Comparison of ENCODE assay signal across 15 cellular contexts in genomic region chr14:92959189-92959531, GRCh38. TPM values are rescaled to one million over a fixed set of nuclear protein-coding genes. Genes with fewer than 3 reads are reported as not detected.
DNase-seq lines count a peak whose midpoint lies in the region; ATAC-seq, FAIRE-seq and TF ChIP-seq lines count a peak whose summit lies in the region.
"Had no signal": no experiment of that assay in that cellular context is flagged by ENCODE, and none has a peak within 500 bp of the region (broad histone marks: within the 10 kb centered on the region; RNA-seq: fewer than 3 reads in every experiment).

No MANE protein-coding gene starts in this region.

- H3K36me3 ChIP-seq in upper lobe of right lung, result peaks cover 42% of the 10 kb centered on the region

- no peaks in the 10 kb centered on the region for H3K9me3 ChIP-seq in upper lobe of right lung

- H3K27me3 Mint-ChIP-seq in MCF 10A (ENCODE audit: insufficient read depth, unreplicated experiment), result no peaks in the 10 kb centered on the region
- H3K27me3 Mint-ChIP-seq: activated B cell treated with CpG ODN at 0.5 μM for 24 hours; activated T-cell treated with anti-CD3 and anti-CD28 coated beads, Interleukin-2, amount 50 U/mL, for 24 hours; stimulated activated naive B cell treated with anti-CD40 and anti-IgM and Interleukin-4, amounts not matched to agents 10 μg/mL and 1 μg/mL and 100 μg/mL, for 72 hours had no signal

- no peak overlapping the region for H3K27ac ChIP-seq in upper lobe of right lung
- H3K27ac ChIP-seq: SK-N-MC had no signal

- H3K36me3 Mint-ChIP-seq in MCF 10A (ENCODE audit: insufficient read depth, unreplicated experiment), result peaks cover 26% of the 10 kb centered on the region

- POLR2A ChIA-PET in MCF 10A (lab: Yijun Ruan, JAX), result no interaction called here

- no peaks in the 10 kb centered on the region for H3K27me3 ChIP-seq in upper lobe of right lung

- H3K27ac Mint-ChIP-seq in MCF 10A (ENCODE audit: low read depth, unreplicated experiment), result no peak overlapping the region
- H3K27ac Mint-ChIP-seq: activated B cell treated with CpG ODN at 0.5 μM for 24 hours; activated T-cell treated with anti-CD3 and anti-CD28 coated beads, Interleukin-2, amount 50 U/mL, for 24 hours; stimulated activated naive B cell treated with anti-CD40 and anti-IgM and Interleukin-4, amounts not matched to agents 10 μg/mL and 1 μg/mL and 100 μg/mL, for 72 hours had no signal

- CTCF ChIA-PET in MCF 10A (lab: Yijun Ruan, JAX), result interaction anchor here (0.6 to 1.0 kb wide), 4 partner anchors 11 to 245 kb away, joined by 3 to 4 read pairs (median 3); no protein-coding TSS in a partner anchor

- TF ChIP-seq CTCF in D721Med (IDR thresholded peaks at IDR 0.05; ENCODE audit: insufficient read depth, missing control alignments), result no peak
- no peak for TF ChIP-seq CTCF in upper lobe of right lung (IDR thresholded peaks at IDR 0.05)
- no peak for TF ChIP-seq CTCF in MCF 10A (IDR thresholded peaks at IDR 0.05; ENCODE audit: unreplicated experiment)

- ATAC-seq in upper lobe of right lung, result no peak
- ATAC-seq: stimulated activated naive B cell treated with anti-CD40 and anti-IgM and Interleukin-4, amounts not matched to agents 10 μg/mL and 1 μg/mL and 100 μg/mL, for 72 hours had no signal

- DNase-seq in D721Med (ENCODE audit: insufficient read length, low spot score), result peak; percentile 100
- peak; percentile 88 for DNase-seq in NCI-H2171 treated with DMSO at 0.1 percent for 48 hours (lab: John Stamatoyannopoulos, UW)
- peak; percentile 67 to 74 for DNase-seq in frontal cortex (ENCODE audit: low spot score in 2 of 2)
- peak in 50 of 56 donors; percentile 36 to 92 (median 76) for DNase-seq in nucleus accumbens (lab: John Stamatoyannopoulos, UW)
- DNase-seq in NK-92 treated with Interleukin-12 subunit alpha and Interleukin-12 subunit beta, amount 100 ng/mL, for 24 hours (lab: John Stamatoyannopoulos, UW), result no peak
- DNase-seq in upper lobe of right lung, result no peak
- DNase-seq in amniotic stem cell (lab: John Stamatoyannopoulos, UW), result no peak
- no peak for DNase-seq in MCF 10A (ENCODE audit: unreplicated experiment)
- DNase-seq: activated B cell treated with CpG ODN at 0.5 μM for 24 hours; activated T-cell treated with anti-CD3 and anti-CD28 coated beads, Interleukin-2, amount 50 U/mL, for 24 hours; effector memory CD4-positive, alpha-beta T cell; HCEC 1CT; stimulated activated naive B cell treated with anti-CD40 and anti-IgM and Interleukin-4, amounts not matched to agents 10 μg/mL and 1 μg/mL and 100 μg/mL, for 72 hours had no signal

- H3K4me3 Mint-ChIP-seq in MCF 10A (ENCODE audit: unreplicated experiment), result no peak overlapping the region
- H3K4me3 Mint-ChIP-seq: activated B cell treated with CpG ODN at 0.5 μM for 24 hours; activated T-cell treated with anti-CD3 and anti-CD28 coated beads, Interleukin-2, amount 50 U/mL, for 24 hours; stimulated activated naive B cell treated with anti-CD40 and anti-IgM and Interleukin-4, amounts not matched to agents 10 μg/mL and 1 μg/mL and 100 μg/mL, for 72 hours had no signal

- no peaks in the 10 kb centered on the region for H3K9me3 Mint-ChIP-seq in MCF 10A (ENCODE audit: unreplicated experiment)
- H3K9me3 Mint-ChIP-seq: activated B cell treated with CpG ODN at 0.5 μM for 24 hours; activated T-cell treated with anti-CD3 and anti-CD28 coated beads, Interleukin-2, amount 50 U/mL, for 24 hours; stimulated activated naive B cell treated with anti-CD40 and anti-IgM and Interleukin-4, amounts not matched to agents 10 μg/mL and 1 μg/mL and 100 μg/mL, for 72 hours had no signal

- peaks cover 10% of the 10 kb centered on the region for H3K4me1 ChIP-seq in upper lobe of right lung

- FAIRE-seq in D721Med (lab: Jason Lieb, UNC), result no peak
- FAIRE-seq in frontal cortex (lab: Jason Lieb, UNC), result no peak

- no TSS peak for BruUV-seq in MCF 10A (replicated peaks; lab: Mats Ljungman, UMichigan)

- intact Hi-C loops in upper lobe of right lung (cut with DNase I), result loop anchor here (10.0 kb wide), 1 partner anchor 176 kb away; no protein-coding TSS in a partner anchor
- intact Hi-C loops in MCF 10A (cut with micrococcal nuclease), result no loop called here

- H3K4me3 ChIP-seq in upper lobe of right lung, result no peak overlapping the region
- H3K4me3 ChIP-seq: SK-N-MC had no signal

- H3K4me1 Mint-ChIP-seq in MCF 10A (ENCODE audit: insufficient read depth, unreplicated experiment), result no peaks in the 10 kb centered on the region
- H3K4me1 Mint-ChIP-seq: activated B cell treated with CpG ODN at 0.5 μM for 24 hours had no signal

RNA-seq across cellular contexts. Expression of gene CHGA, which starts 36.2 kb away (rescaled TPM):
- 39.5 TPM for total RNA-seq in frontal cortex
- not detected for total RNA-seq in upper lobe of right lung
- 0.35 TPM in 1 of 2 replicates, not detected in the other for total RNA-seq in MCF 10A (2022)
- total RNA-seq: activated B cell treated with CpG ODN at 0.5 μM for 24 hours, lung microvascular endothelial cell had no signal

Comparison
In these comparisons a context has a peak if more than half of its experiments do, and no peak if none do; other contexts are left out.
1. DNase-seq: peak in D721Med (single experiment), NCI-H2171 treated with DMSO at 0.1 percent for 48 hours (single experiment), frontal cortex (2 of 2) and nucleus accumbens (50 of 56); none in NK-92 treated with Interleukin-12 subunit alpha and Interleukin-12 subunit beta, amount 100 ng/mL, for 24 hours (single experiment), upper lobe of right lung (single experiment), amniotic stem cell (single experiment) and MCF 10A (single experiment).
2. RNA of gene CHGA, which starts 36.2 kb away (total RNA-seq): 39.5 TPM in frontal cortex (single experiment); 0.35 TPM in MCF 10A and not detected in upper lobe of right lung (single experiment); every median in the first group is over 10 times any median in the second.